Comparison of ENCODE assay signal across 22 cellular contexts in the genomic region with DNA sequence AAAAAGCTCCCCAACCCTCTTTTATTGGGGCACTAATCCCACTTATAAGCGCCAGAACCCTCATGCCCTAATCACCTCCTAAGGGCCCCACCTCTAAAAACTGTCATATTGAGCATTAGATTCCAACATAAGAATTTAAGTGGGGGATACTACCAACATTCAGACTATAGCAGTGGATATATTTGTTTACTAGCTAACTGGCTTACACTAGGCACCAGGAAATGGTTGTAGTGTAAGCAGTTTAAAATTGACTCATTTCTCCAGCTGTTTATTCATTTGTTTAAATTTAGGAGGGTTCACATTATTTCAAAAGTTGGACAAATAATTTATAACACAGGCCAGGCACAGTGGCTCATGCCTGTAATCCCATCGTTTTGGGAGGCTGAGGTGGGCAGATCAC.
"Had no signal": no experiment of that assay in that cellular context is flagged by ENCODE, and none has a peak within 500 bp of the region (broad histone marks: within the 10 kb centered on the region; RNA-seq: fewer than 3 reads in every experiment).

No MANE protein-coding gene starts in this region.

- H3K4me1 ChIP-seq: right lobe of liver had no signal

- H3K27me3 ChIP-seq: brain microvascular endothelial cell, right lobe of liver had no signal

- H3K9me3 Mint-ChIP-seq: effector memory CD8-positive, alpha-beta T cell; stimulated activated naive CD8-positive, alpha-beta T cell treated with anti-CD3 and anti-CD28 coated beads, Interleukin-15, Interleukin-2, amounts not matched to agents 100 ng/mL and 50 ng/mL, for 24 hours had no signal

- H3K27me3 Mint-ChIP-seq: activated CD4-positive, alpha-beta T cell treated with anti-CD3 and anti-CD28 coated beads, Interleukin-2, amount 10 ng/mL, durations not matched to agents 7 days and 5 days; effector memory CD8-positive, alpha-beta T cell; stimulated activated naive CD8-positive, alpha-beta T cell treated with anti-CD3 and anti-CD28 coated beads, Interleukin-15, Interleukin-2, amounts not matched to agents 100 ng/mL and 50 ng/mL, for 24 hours had no signal

- H3K4me1 Mint-ChIP-seq: activated CD4-positive, alpha-beta T cell treated with anti-CD3 and anti-CD28 coated beads, Interleukin-2, amount 10 ng/mL, durations not matched to agents 7 days and 5 days; nephron had no signal

- DNase-seq: activated CD4-positive, alpha-beta T cell treated with anti-CD3 and anti-CD28 coated beads, Interleukin-2, amount 10 ng/mL, durations not matched to agents 7 days and 5 days; activated CD4-positive, CD25-positive, alpha-beta regulatory T cell; activated CD8-positive, alpha-beta memory T cell treated with anti-CD3 and anti-CD28 coated beads for 24 hours; activated CD8-positive, alpha-beta memory T cell treated with anti-CD3 and anti-CD28 coated beads, Interleukin-2, amount 50 U/mL, for 4 hours; activated effector memory CD4-positive, alpha-beta T cell treated with anti-CD3 and anti-CD28 coated beads, Interleukin-2, amount 50 U/mL, for 16 hours; activated naive CD4-positive, alpha-beta T cell treated with anti-CD3 and anti-CD28 coated beads, Interleukin-2, amount 50 U/mL, for 16 hours; amniotic stem cell; brain microvascular endothelial cell; caudate nucleus; cortex of kidney; effector memory CD8-positive, alpha-beta T cell; head of caudate nucleus; hippocampal formation; left cardiac atrium; left ventricle myocardium superior; right lobe of liver; stimulated activated CD4-positive, alpha-beta T cell treated with anti-CD3 and anti-CD28 coated beads, Interleukin-4, amount 100 ng/mL, for 1 hour; trophoblast cell had no signal

- ATAC-seq: effector memory CD8-positive, alpha-beta T cell; left cardiac atrium; left ventricle myocardium superior; right lobe of liver had no signal

- H3K27ac Mint-ChIP-seq: activated CD4-positive, alpha-beta T cell treated with anti-CD3 and anti-CD28 coated beads, Interleukin-2, amount 10 ng/mL, durations not matched to agents 7 days and 5 days; effector memory CD8-positive, alpha-beta T cell; nephron; stimulated activated naive CD8-positive, alpha-beta T cell treated with anti-CD3 and anti-CD28 coated beads, Interleukin-15, Interleukin-2, amounts not matched to agents 100 ng/mL and 50 ng/mL, for 24 hours had no signal

- H3K27ac ChIP-seq: brain microvascular endothelial cell, right lobe of liver, SK-N-MC, thoracic aorta had no signal

- H3K9me3 ChIP-seq: right lobe of liver, thoracic aorta had no signal

- H3K4me3 ChIP-seq: right lobe of liver, SK-N-MC, thoracic aorta had no signal

- H3K4me3 Mint-ChIP-seq: activated CD4-positive, alpha-beta T cell treated with anti-CD3 and anti-CD28 coated beads, Interleukin-2, amount 10 ng/mL, durations not matched to agents 7 days and 5 days; effector memory CD8-positive, alpha-beta T cell; nephron; stimulated activated naive CD8-positive, alpha-beta T cell treated with anti-CD3 and anti-CD28 coated beads, Interleukin-15, Interleukin-2, amounts not matched to agents 100 ng/mL and 50 ng/mL, for 24 hours had no signal
